11 cellular contexts compared by ENCODE assay signal in genomic region chr1:23553206-23553895, GRCh38.
DNase-seq lines count a peak whose midpoint lies in the region; ATAC-seq and TF ChIP-seq lines count a peak whose summit lies in the region.
"Had no signal": no experiment of that assay in that cellular context is flagged by ENCODE, and none has a peak within 500 bp of the region (broad histone marks: within the 10 kb centered on the region; RNA-seq: fewer than 3 reads in every experiment).

No MANE protein-coding gene starts in this region.

- no peaks in the 10 kb centered on the region for H3K9me3 Mint-ChIP-seq in stimulated activated naive CD8-positive, alpha-beta T cell treated with anti-CD3 and anti-CD28 coated beads, Interleukin-15, amount 100 ng/mL, for 72 hours

- peaks cover 65% of the 10 kb centered on the region for H3K4me1 Mint-ChIP-seq in stimulated activated naive CD8-positive, alpha-beta T cell treated with anti-CD3 and anti-CD28 coated beads, Interleukin-15, amount 100 ng/mL, for 72 hours

- peak; percentile 53 for DNase-seq in NCI-H82 (lab: John Stamatoyannopoulos, UW)
- DNase-seq in NCI-H82 treated with DMSO at 0.1 percent for 48 hours (lab: John Stamatoyannopoulos, UW; ENCODE audit: unreplicated experiment): no peak
- DNase-seq in stimulated activated naive CD8-positive, alpha-beta T cell treated with anti-CD3 and anti-CD28 coated beads, Interleukin-15, amount 100 ng/mL, for 72 hours: no peak
- DNase-seq in HCEC 1CT: no peak
- DNase-seq: ACHN; activated CD4-positive, alpha-beta T cell treated with anti-CD3 and anti-CD28 coated beads for 48 hours; NCI-H1694 had no signal

- peak overlapping the region; percentile 51 for H3K4me3 ChIP-seq in iPS-18a (ENCODE audit: low read length)

- peaks cover 5% of the 10 kb centered on the region for H3K27me3 ChIP-seq in iPS-18a (ENCODE audit: control insufficient read depth, insufficient read depth, low read length)

- H3K27ac ChIP-seq in VCaP (peak overlapping the region; percentile 95), iPS-18a (ENCODE audit: low read length) (no peak overlapping the region)

- peaks cover 37% of the 10 kb centered on the region for H3K4me1 ChIP-seq in iPS-18a (ENCODE audit: control insufficient read depth, low read depth, low read length)

- no peak for TF ChIP-seq CTCF in VCaP (conservative IDR thresholded peaks at IDR 0.05)

- H3K9ac ChIP-seq in iPS-18a (ENCODE audit: low read length): peak overlapping the region; percentile 71

- peaks cover 7% of the 10 kb centered on the region for H3K36me3 ChIP-seq in iPS-18a (ENCODE audit: control insufficient read depth, low read depth, low read length)

- no peak overlapping the region for H3K27ac Mint-ChIP-seq in stimulated activated naive CD8-positive, alpha-beta T cell treated with anti-CD3 and anti-CD28 coated beads, Interleukin-15, amount 100 ng/mL, for 72 hours

- no peaks in the 10 kb centered on the region for H3K9me3 ChIP-seq in iPS-18a (ENCODE audit: control insufficient read depth, low read depth, low read length)

- peak overlapping the region; percentile 93 to 95 for H3K4me3 Mint-ChIP-seq in stimulated activated naive CD8-positive, alpha-beta T cell treated with anti-CD3 and anti-CD28 coated beads, Interleukin-15, amount 100 ng/mL, for 72 hours

- no peak for ATAC-seq in stimulated activated naive CD8-positive, alpha-beta T cell treated with anti-CD3 and anti-CD28 coated beads, Interleukin-15, amount 100 ng/mL, for 72 hours
- ATAC-seq in HG02970 (IDR thresholded peaks at IDR 0.05; ENCODE audit: low FRiP score, unreplicated experiment): no peak
- ATAC-seq in HG03571 (IDR thresholded peaks at IDR 0.05; ENCODE audit: unreplicated experiment): no peak

- H3K27me3 Mint-ChIP-seq in stimulated activated naive CD8-positive, alpha-beta T cell treated with anti-CD3 and anti-CD28 coated beads, Interleukin-15, amount 100 ng/mL, for 72 hours: no peaks in the 10 kb centered on the region
